Comparison of ENCODE assay signal across 20 cellular contexts in genomic region chr16:16145286-16145685, GRCh38.
"Had no signal": no experiment of that assay in that cellular context is flagged by ENCODE, and none has a peak within 500 bp of the region (broad histone marks: within the 10 kb centered on the region; RNA-seq: fewer than 3 reads in every experiment).

No MANE protein-coding gene starts in this region.

- DNase-seq: activated CD4-positive, alpha-beta T cell treated with anti-CD3 and anti-CD28 coated beads, Interleukin-2, amount 10 ng/mL, durations not matched to agents 24 days and 14 days; activated CD8-positive, alpha-beta T cell treated with anti-CD3 and anti-CD28 coated beads, Interleukin-2, amount 10 ng/mL, durations not matched to agents 7 days and 5 days; activated effector memory CD4-positive, alpha-beta T cell treated with Interleukin-2 at 50 U/mL for 16 hours; activated naive CD4-positive, alpha-beta T cell treated with anti-CD3 and anti-CD28 coated beads, Interleukin-2, amount 50 U/mL, for 16 hours; activated T-cell treated with anti-CD3 and anti-CD28 coated beads, Interleukin-2, amount 50 U/mL, for 48 hours; dorsolateral prefrontal cortex; erythroblast; gastrocnemius medialis; head of caudate nucleus; kidney; left lung; stimulated activated CD4-positive, alpha-beta T cell treated with anti-CD3 and anti-CD28 coated beads, Interleukin-4, amount 100 ng/mL, for 1 hour; stomach; T1000; testis; upper lobe of left lung had no signal

- H3K4me3 ChIP-seq: cardiac muscle cell, dorsolateral prefrontal cortex, gastrocnemius medialis, left lung, smooth muscle cell, stomach, testis, upper lobe of left lung had no signal

- H3K4me2 ChIP-seq: smooth muscle cell had no signal

- H3K9me3 Mint-ChIP-seq: activated CD4-positive, alpha-beta T cell treated with anti-CD3 and anti-CD28 coated beads, Interleukin-2, amount 10 ng/mL, durations not matched to agents 24 days and 14 days had no signal

- H3K27ac Mint-ChIP-seq: activated CD4-positive, alpha-beta T cell treated with anti-CD3 and anti-CD28 coated beads, Interleukin-2, amount 10 ng/mL, durations not matched to agents 24 days and 14 days; activated CD8-positive, alpha-beta T cell treated with anti-CD3 and anti-CD28 coated beads, Interleukin-2, amount 10 ng/mL, durations not matched to agents 7 days and 5 days had no signal

- H3K27me3 Mint-ChIP-seq: activated CD4-positive, alpha-beta T cell treated with anti-CD3 and anti-CD28 coated beads, Interleukin-2, amount 10 ng/mL, durations not matched to agents 24 days and 14 days had no signal

- H3K4me1 ChIP-seq: left lung had no signal

- H3K9me3 ChIP-seq: gastrocnemius medialis, left lung, stomach, testis, upper lobe of left lung had no signal

- FAIRE-seq: colon, kidney had no signal

- H3K27ac ChIP-seq: cardiac muscle cell, dorsolateral prefrontal cortex, gastrocnemius medialis, left lung, stomach, testis, upper lobe of left lung had no signal

- ATAC-seq: activated CD8-positive, alpha-beta T cell treated with anti-CD3 and anti-CD28 coated beads, Interleukin-2, amount 10 ng/mL, durations not matched to agents 7 days and 5 days; gastrocnemius medialis; left lung; sciatic nerve had no signal

- H3K4me3 Mint-ChIP-seq: activated CD4-positive, alpha-beta T cell treated with anti-CD3 and anti-CD28 coated beads, Interleukin-2, amount 10 ng/mL, durations not matched to agents 24 days and 14 days; activated CD8-positive, alpha-beta T cell treated with anti-CD3 and anti-CD28 coated beads, Interleukin-2, amount 10 ng/mL, durations not matched to agents 7 days and 5 days had no signal

- H3K27me3 ChIP-seq: cardiac muscle cell, gastrocnemius medialis, left lung, stomach, testis, upper lobe of left lung had no signal
